In the genomic region with DNA sequence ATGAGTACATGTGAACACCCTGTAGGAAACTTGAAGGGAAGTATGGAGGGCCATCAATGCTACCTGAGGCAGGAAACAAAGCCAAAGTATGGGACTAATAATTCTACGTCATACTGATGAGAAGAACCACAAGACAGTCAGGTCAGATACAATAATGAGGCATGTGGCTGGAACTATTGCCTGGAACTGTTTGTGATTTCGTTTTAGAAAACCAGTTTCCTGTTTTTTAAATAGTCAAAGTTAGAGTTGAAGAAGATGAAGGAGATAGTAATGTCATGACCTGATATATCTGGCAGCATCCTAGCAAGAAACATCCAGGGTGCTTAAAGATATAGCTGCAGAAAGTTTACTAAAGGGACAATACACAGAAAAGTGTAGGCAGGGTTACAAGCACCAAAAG, we compare ENCODE assay signal across 12 cellular contexts.
DNase-seq lines count a peak whose midpoint lies in the region; ATAC-seq lines count a peak whose summit lies in the region.
"Had no signal": no experiment of that assay in that cellular context is flagged by ENCODE, and none has a peak within 500 bp of the region (broad histone marks: within the 10 kb centered on the region; RNA-seq: fewer than 3 reads in every experiment).

No MANE protein-coding gene starts in this region.

- H3K27ac Mint-ChIP-seq in activated naive CD8-positive, alpha-beta T cell treated with anti-CD3 and anti-CD28 coated beads, Interleukin-2, amount 10 ng/mL, durations not matched to agents 7 days and 5 days: peak overlapping the region; percentile 79

- POLR2A ChIA-PET in activated naive CD8-positive, alpha-beta T cell treated with anti-CD3 and anti-CD28 coated beads, Interleukin-2, amount 10 ng/mL, durations not matched to agents 7 days and 5 days (lab: Charles Lee): interaction anchor here (0.6 to 1.8 kb wide), 2 partner anchors 23 to 302 kb away, joined by 3 to 6 read pairs; partner anchors contain the start of gene STT3B

- peaks cover 46% of the 10 kb centered on the region for H3K9me3 ChIP-seq in BLaER1
- H3K9me3 ChIP-seq: heart left ventricle, vagina had no signal

- H3K27ac ChIP-seq in BLaER1: peak overlapping the region; percentile 74
- H3K27ac ChIP-seq: vagina had no signal

- DNase-seq in activated naive CD8-positive, alpha-beta T cell treated with anti-CD3 and anti-CD28 coated beads, Interleukin-2, amount 10 ng/mL, durations not matched to agents 7 days and 5 days: no peak
- DNase-seq in COLO668 (lab: John Stamatoyannopoulos, UW; ENCODE audit: unreplicated experiment) (no peak), pons (ENCODE audit: low spot score) (no peak), globus pallidus (ENCODE audit: low spot score) (no peak), medulla oblongata (ENCODE audit: extremely low spot score) (no peak)
- DNase-seq: H7, heart left ventricle, OCI-M1 had no signal

- H3K9ac ChIP-seq in BLaER1: no peak overlapping the region; the same call in 1 of the 2 replicates

- ATAC-seq in GM18519 (IDR thresholded peaks at IDR 0.05; ENCODE audit: low FRiP score, unreplicated experiment): peak; percentile 31
- peak; percentile 30 for ATAC-seq in HG03159 (IDR thresholded peaks at IDR 0.05; ENCODE audit: unreplicated experiment)
- peak; percentile 38 for ATAC-seq in activated naive CD8-positive, alpha-beta T cell treated with anti-CD3 and anti-CD28 coated beads, Interleukin-2, amount 10 ng/mL, durations not matched to agents 7 days and 5 days (ENCODE audit: low read depth)
- ATAC-seq: heart left ventricle had no signal

- no peak overlapping the region for H3K4me3 ChIP-seq in BLaER1
- H3K4me3 ChIP-seq: heart left ventricle, vagina had no signal

- no peaks in the 10 kb centered on the region for H3K27me3 Mint-ChIP-seq in activated naive CD8-positive, alpha-beta T cell treated with anti-CD3 and anti-CD28 coated beads, Interleukin-2, amount 10 ng/mL, durations not matched to agents 7 days and 5 days

- H3K9me3 Mint-ChIP-seq in activated naive CD8-positive, alpha-beta T cell treated with anti-CD3 and anti-CD28 coated beads, Interleukin-2, amount 10 ng/mL, durations not matched to agents 7 days and 5 days: peaks cover 3% of the 10 kb centered on the region

- H3K4me2 ChIP-seq in BLaER1: peak overlapping the region; percentile 91

- no peaks in the 10 kb centered on the region for H3K36me3 ChIP-seq in BLaER1
- H3K36me3 ChIP-seq: heart left ventricle, vagina had no signal

- H3K36me3 Mint-ChIP-seq in activated naive CD8-positive, alpha-beta T cell treated with anti-CD3 and anti-CD28 coated beads, Interleukin-2, amount 10 ng/mL, durations not matched to agents 7 days and 5 days: peaks cover 5% of the 10 kb centered on the region

- no peaks in the 10 kb centered on the region for H4K20me1 ChIP-seq in BLaER1

- H3K27me3 ChIP-seq in BLaER1: no peaks in the 10 kb centered on the region
- H3K27me3 ChIP-seq: vagina had no signal

- peaks cover 68% of the 10 kb centered on the region for H3K4me1 Mint-ChIP-seq in activated naive CD8-positive, alpha-beta T cell treated with anti-CD3 and anti-CD28 coated beads, Interleukin-2, amount 10 ng/mL, durations not matched to agents 7 days and 5 days

- peak overlapping the region; percentile 32 for H3K4me3 Mint-ChIP-seq in activated naive CD8-positive, alpha-beta T cell treated with anti-CD3 and anti-CD28 coated beads, Interleukin-2, amount 10 ng/mL, durations not matched to agents 7 days and 5 days

- H3K4me1 ChIP-seq in BLaER1: peaks cover 81% of the 10 kb centered on the region
